1 cellular context compared by ENCODE assay signal in the genomic region with DNA sequence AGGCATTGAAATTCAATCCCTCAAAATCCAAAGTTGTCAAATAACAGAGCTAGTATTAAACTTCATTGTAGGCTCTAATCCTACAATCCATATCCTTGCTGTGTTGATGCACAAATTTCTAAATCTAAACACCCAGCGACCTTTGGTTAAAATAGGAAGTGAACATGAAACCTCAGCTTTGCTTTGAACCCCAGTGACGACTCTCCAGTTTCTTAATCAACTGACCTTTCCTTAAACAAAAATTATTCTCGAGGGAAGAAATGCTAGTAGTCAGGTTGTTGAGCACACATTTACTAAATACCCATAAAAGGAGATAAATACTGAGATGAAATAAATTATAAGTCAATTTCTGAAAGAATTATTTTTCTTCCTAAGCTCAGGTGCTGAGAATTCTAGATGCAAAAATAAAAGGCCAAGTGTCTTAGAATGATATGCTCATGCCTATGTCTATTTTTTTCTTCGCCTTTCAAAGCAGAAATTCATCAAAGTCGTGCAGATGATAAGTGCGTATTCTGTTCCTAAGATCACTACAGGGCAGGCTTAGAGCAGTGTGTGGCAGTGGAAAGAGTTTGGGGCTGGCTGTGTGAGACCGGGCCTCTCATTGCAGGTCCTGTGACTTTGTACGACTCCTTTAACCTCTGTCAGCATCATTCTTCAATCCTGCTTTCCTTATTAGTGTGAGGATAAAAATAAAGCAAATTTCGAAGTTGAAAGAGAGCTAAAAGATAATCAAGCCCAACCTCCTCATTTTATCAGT.
TF ChIP-seq lines count a peak whose summit lies in the region.

No MANE protein-coding gene starts in this region.

TF ChIP-seq in H1, 55 proteins besides CTCF, POLR2A, EP300 and RAD21 (continued from another document):
- TF ChIP-seq TBP (IDR thresholded peaks at IDR 0.05; ENCODE audit: low read depth, low read length) (no peak), BACH1 (IDR thresholded peaks at IDR 0.05; ENCODE audit: low read length) (no peak), POU5F1 (IDR thresholded peaks at IDR 0.05; ENCODE audit: low read depth, low read length) (no peak), CHD2 (IDR thresholded peaks at IDR 0.05; ENCODE audit: low read length) (no peak), KDM1A (IDR thresholded peaks at IDR 0.05; ENCODE audit: borderline replicate concordance, low read length) (no peak), SP2 (IDR thresholded peaks at IDR 0.05; ENCODE audit: low read length) (no peak), SUZ12 (IDR thresholded peaks at IDR 0.05; ENCODE audit: low read length) (no peak), SIRT6 (IDR thresholded peaks at IDR 0.05; ENCODE audit: low read length) (no peak)
